ENCODE assay signal across 1 cellular context in the genomic region with DNA sequence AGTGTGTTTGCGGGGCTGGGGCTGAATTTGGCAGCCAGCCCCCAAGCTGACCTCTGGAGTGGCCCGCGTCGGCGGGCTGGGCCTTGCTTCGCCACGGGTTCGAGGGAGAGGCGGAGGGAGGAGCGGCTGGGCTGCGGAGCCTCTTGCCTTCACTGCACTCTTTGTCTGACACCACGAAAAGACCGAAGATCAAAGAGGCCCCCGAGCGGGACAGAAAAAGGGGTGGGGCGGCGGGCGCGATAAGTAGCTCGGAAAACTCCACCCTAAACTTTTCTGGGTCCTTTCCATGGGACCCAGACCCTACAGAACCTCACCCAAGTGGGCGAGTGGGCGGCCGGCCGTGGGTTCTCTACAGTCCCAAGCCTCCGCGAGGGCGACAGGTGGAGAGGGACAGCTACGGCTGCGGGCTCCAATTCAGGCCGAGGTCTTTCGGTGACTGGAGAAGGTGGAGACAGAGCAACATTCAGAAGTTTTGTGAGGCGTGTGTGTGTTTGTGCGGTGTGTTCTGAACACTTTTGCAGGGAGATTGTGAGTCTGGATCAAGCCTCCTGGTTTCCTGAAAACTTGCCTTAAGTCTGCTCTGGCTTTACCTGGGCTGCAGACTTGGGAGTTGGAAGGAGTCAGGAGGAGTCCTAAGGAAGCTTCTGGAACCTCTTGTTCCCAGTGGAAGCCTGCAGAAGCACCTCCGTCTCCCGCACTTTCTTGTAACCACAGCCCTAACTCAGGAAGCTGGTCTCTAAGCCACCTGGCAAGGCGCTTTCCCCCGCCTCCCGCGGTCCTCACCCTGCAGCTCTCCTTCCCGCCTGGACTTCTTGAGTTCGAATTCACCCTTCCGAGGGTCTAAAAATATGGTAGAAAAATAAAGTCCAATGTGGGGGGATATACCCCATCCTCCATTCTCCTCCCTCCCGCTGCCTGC.
A peak's percentile ranks its signal among the peaks of the same experiment; 100 is the strongest.
TF ChIP-seq lines count a peak whose summit lies in the region.

No MANE protein-coding gene starts in this region.

TF ChIP-seq in HEK293, 187 proteins besides CTCF, POLR2A, EP300 and RAD21 (continued from another document):
- TF ChIP-seq ZNF266 (tag by site-specific recombination; IDR thresholded peaks at IDR 0.05; ENCODE audit: low read depth) (no peak), ZFHX2 (tag by site-specific recombination; conservative IDR thresholded peaks at IDR 0.05) (0 out of 2 replicates have a peak, but pooled peaks have one; percentile 8)
